ENCODE assay signal across 20 cellular contexts in the genomic region with DNA sequence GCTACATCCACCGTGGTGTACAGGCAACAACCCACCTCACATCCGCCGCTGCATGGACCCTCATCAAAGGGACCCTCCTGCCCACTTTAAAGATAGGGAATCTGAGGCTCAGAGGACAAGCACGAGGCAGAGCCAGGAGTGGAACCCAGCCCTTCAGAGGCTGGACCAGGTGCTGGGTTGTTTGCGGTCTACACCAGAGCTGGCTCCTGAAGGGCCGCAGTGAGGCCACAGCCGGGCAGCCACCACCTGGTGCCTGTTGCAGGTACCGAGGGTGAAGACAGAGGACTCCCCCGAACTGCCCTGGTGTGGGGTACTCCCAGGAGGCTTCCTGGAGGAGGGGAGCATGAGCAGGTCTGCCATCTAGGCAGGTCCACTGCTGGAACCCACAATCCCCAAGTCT.
"Had no signal": no experiment of that assay in that cellular context is flagged by ENCODE, and none has a peak within 500 bp of the region (broad histone marks: within the 10 kb centered on the region; RNA-seq: fewer than 3 reads in every experiment).

No MANE protein-coding gene starts in this region.

- H3K4me3 ChIP-seq: coronary artery, dorsolateral prefrontal cortex, esophagus muscularis mucosa, gastroesophageal sphincter, heart right ventricle, left lung, lower lobe of right lung, mucosa of descending colon had no signal

- DNase-seq: dermis blood vessel endothelial cell; dorsolateral prefrontal cortex; effector CD4-positive, alpha-beta T cell; effector memory CD4-positive, alpha-beta T cell; foreskin keratinocyte; glutamatergic neuron; head of caudate nucleus; heart right ventricle; hippocampal formation; left cardiac atrium; left lung; left ventricle myocardium superior; lower lobe of right lung; mesenchymal stem cell; mucosa of descending colon; naive B cell had no signal

- H3K9me3 ChIP-seq: esophagus muscularis mucosa, gastroesophageal sphincter, heart right ventricle, left lung, lower lobe of right lung, mucosa of descending colon had no signal

- H3K27me3 ChIP-seq: dorsolateral prefrontal cortex, foreskin keratinocyte had no signal

- ATAC-seq: foreskin keratinocyte, gastroesophageal sphincter, left cardiac atrium, left lung, left ventricle myocardium superior, lower lobe of right lung, mucosa of descending colon had no signal

- H3K9me3 Mint-ChIP-seq: mesothelial cell of epicardium had no signal

- H3K27ac ChIP-seq: coronary artery, esophagus muscularis mucosa, foreskin keratinocyte, gastroesophageal sphincter, heart right ventricle, left lung, lower lobe of right lung had no signal

- H3K36me3 ChIP-seq: esophagus muscularis mucosa, gastroesophageal sphincter, heart right ventricle, left lung, lower lobe of right lung had no signal

- H3K27ac Mint-ChIP-seq: mesothelial cell of epicardium, naive B cell had no signal

- H3K4me1 Mint-ChIP-seq: mesothelial cell of epicardium had no signal

- H3K4me3 Mint-ChIP-seq: mesothelial cell of epicardium, naive B cell had no signal

- H3K4me1 ChIP-seq: esophagus muscularis mucosa, foreskin keratinocyte, gastroesophageal sphincter, heart right ventricle, left lung, lower lobe of right lung had no signal
